20 cellular contexts compared by ENCODE assay signal in genomic region chr22:21971858-21972275, GRCh38. TPM values are rescaled to one million over a fixed set of nuclear protein-coding genes. Genes with fewer than 3 reads are reported as not detected.
DNase-seq lines count a peak whose midpoint lies in the region; ATAC-seq, FAIRE-seq and TF ChIP-seq lines count a peak whose summit lies in the region.
"Had no signal": no experiment of that assay in that cellular context is flagged by ENCODE, and none has a peak within 500 bp of the region (broad histone marks: within the 10 kb centered on the region; RNA-seq: fewer than 3 reads in every experiment).

No MANE protein-coding gene starts in this region.

- H3K9me1 ChIP-seq in K562 (ENCODE audit: control insufficient read depth, insufficient read depth, low read length), result peaks cover 14% of the 10 kb centered on the region

- no peak overlapping the region for H3K4ac ChIP-seq in neuronal stem cell (ENCODE audit: low read length)

- H3K27me3 ChIP-seq in K562 (ENCODE audit: control insufficient read depth in 2 of 2, insufficient read depth in 2 of 2, low read length in 2 of 2) (no peaks in the 10 kb centered on the region), neuronal stem cell (ENCODE audit: control insufficient read depth in 3 of 3, insufficient read depth in 3 of 3, low read depth in 1 of 3, low read length in 3 of 3) (no peaks in the 10 kb centered on the region)
- H3K27me3 ChIP-seq: BLaER1 treated with 17β-estradiol and CSF1 and Interleukin-3, amounts not matched to agents 10 nM and 100 nM had no signal

- FAIRE-seq in GM18507 (lab: Jason Lieb, UNC), result peak; percentile 31
- FAIRE-seq in K562 (lab: Jason Lieb, UNC), result no peak
- peak; percentile 44 for FAIRE-seq in urothelium cell line (lab: Jason Lieb, UNC)
- FAIRE-seq: A549 had no signal

- H3K14ac ChIP-seq in neuronal stem cell (ENCODE audit: low read length), result no peak overlapping the region

- TF ChIP-seq EP300 in K562 (IDR thresholded peaks at IDR 0.05; ENCODE audit: low read length), result no peak

- H2AK5ac ChIP-seq in neuronal stem cell (ENCODE audit: low read depth, low read length), result no peak overlapping the region

- H3K4me1 ChIP-seq in K562 (replicated peaks in 1 of 2; ENCODE audit: control insufficient read depth in 2 of 2, insufficient read depth in 2 of 2, low read length in 2 of 2) (peaks cover 0 to 19% of the 10 kb centered on the region in 2 experiments; a peak in 1 of 5 replicates), neuronal stem cell (ENCODE audit: control insufficient read depth in 2 of 2, insufficient read depth in 1 of 2, low read depth in 1 of 2, low read length in 2 of 2) (no peaks in the 10 kb centered on the region)
- H3K4me1 ChIP-seq: A549 had no signal

- H3K9ac ChIP-seq in K562 (ENCODE audit: insufficient read depth in 1 of 2, low read depth in 2 of 2, low read length in 2 of 2) (no peak overlapping the region; a peak in 1 of 4 replicates), neuronal stem cell (ENCODE audit: low read depth, low read length, poor library complexity) (no peak overlapping the region)

- no peak; the same call in 1 of the 2 replicates for TF ChIP-seq POLR2A in K562 (conservative IDR thresholded peaks at IDR 0.05)

- H3K18ac ChIP-seq in neuronal stem cell (ENCODE audit: low read length), result no peak overlapping the region

- H2BK12ac ChIP-seq in neuronal stem cell (ENCODE audit: low read length), result no peak overlapping the region

- DNase-seq in GM18507 (ENCODE audit: extremely low spot score, insufficient read length, low read depth), result no peak
- DNase-seq in K562 (ENCODE audit: extremely low read depth in 1 of 4, low spot score in 3 of 4), result no peak
- no peak for DNase-seq in neuronal stem cell (ENCODE audit: low spot score)
- no peak for DNase-seq in urothelium cell line (ENCODE audit: low spot score)
- no peak for DNase-seq in stimulated activated naive B cell treated with anti-CD40 and anti-IgM and Interleukin-4, amounts not matched to agents 10 μg/mL and 1 μg/mL and 100 μg/mL, for 72 hours
- DNase-seq: COR-L47, DMS 273 treated with DMSO at 0.1 percent for 48 hours, DMS153, DMS79, GDM1 had no signal

- H3K79me2 ChIP-seq in K562 (ENCODE audit: control insufficient read depth, insufficient read depth, low read length), result peaks cover 6% of the 10 kb centered on the region; the same call in 1 of the 3 replicates

- H3K4me3 Mint-ChIP-seq in stimulated activated naive B cell treated with anti-CD40 and anti-IgM and Interleukin-4, amounts not matched to agents 10 μg/mL and 1 μg/mL and 100 μg/mL, for 72 hours, result no peak overlapping the region
- H3K4me3 Mint-ChIP-seq in stimulated activated memory B cell treated with anti-CD40 and anti-IgM and Interleukin-4, amounts not matched to agents 10 μg/mL and 1 μg/mL and 100 μg/mL, for 72 hours, result no peak overlapping the region
- H3K4me3 Mint-ChIP-seq: B cell; CD4-positive, alpha-beta memory T cell; CD4-positive, CD25-positive, alpha-beta regulatory T cell; CD8-positive, alpha-beta memory T cell had no signal

- H2BK120ac ChIP-seq in neuronal stem cell (ENCODE audit: low read depth, low read length), result no peak overlapping the region

- TF ChIP-seq CTCF in K562 (IDR thresholded peaks at IDR 0.05 in 2 of 3, conservative IDR thresholded peaks at IDR 0.05 in 1 of 3; ENCODE audit: insufficient read depth in 2 of 3, low read depth in 1 of 3, low read length in 3 of 3), result no peak

- H3K23ac ChIP-seq in neuronal stem cell (ENCODE audit: low read depth, low read length, poor library complexity), result peak overlapping the region; percentile 90

- peaks cover 57% of the 10 kb centered on the region for H4K20me1 ChIP-seq in K562 (replicated peaks; ENCODE audit: control insufficient read depth, insufficient read depth, low read length)

- BruUV-seq in K562 (replicated peaks; lab: Mats Ljungman, UMichigan), result no TSS peak

- H3K9me3 ChIP-seq in K562 (replicated peaks; ENCODE audit: control insufficient read depth, insufficient read depth, low read depth, low read length) (no peaks in the 10 kb centered on the region), neuronal stem cell (replicated peaks in 1 of 2; ENCODE audit: control insufficient read depth in 2 of 2, insufficient read depth in 1 of 2, low read depth in 1 of 2, low read length in 2 of 2) (peaks cover 0 to 2% of the 10 kb centered on the region in 2 donors)
- H3K9me3 ChIP-seq: A549; BLaER1 treated with 17β-estradiol and CSF1 and Interleukin-3, amounts not matched to agents 10 nM and 100 nM had no signal

- TF ChIP-seq RAD21 in K562 (CRISPR knock-in tag; conservative IDR thresholded peaks at IDR 0.05 in 1 of 2, IDR thresholded peaks at IDR 0.05 in 1 of 2), result no peak

- H3K27ac Mint-ChIP-seq in stimulated activated naive B cell treated with anti-CD40 and anti-IgM and Interleukin-4, amounts not matched to agents 10 μg/mL and 1 μg/mL and 100 μg/mL, for 72 hours, result no peak overlapping the region
- H3K27ac Mint-ChIP-seq in stimulated activated memory B cell treated with anti-CD40 and anti-IgM and Interleukin-4, amounts not matched to agents 10 μg/mL and 1 μg/mL and 100 μg/mL, for 72 hours, result no peak overlapping the region
- H3K27ac Mint-ChIP-seq: B cell; CD4-positive, CD25-positive, alpha-beta regulatory T cell; CD8-positive, alpha-beta memory T cell had no signal

- in situ Hi-C loops in K562 (cut with MboI), result no loop called here

- peaks cover 52 to 66% of the 10 kb centered on the region in 2 donors for H3K36me3 Mint-ChIP-seq in stimulated activated naive B cell treated with anti-CD40 and anti-IgM and Interleukin-4, amounts not matched to agents 10 μg/mL and 1 μg/mL and 100 μg/mL, for 72 hours
- peaks cover 64% of the 10 kb centered on the region for H3K36me3 Mint-ChIP-seq in stimulated activated memory B cell treated with anti-CD40 and anti-IgM and Interleukin-4, amounts not matched to agents 10 μg/mL and 1 μg/mL and 100 μg/mL, for 72 hours

- H3K9me3 Mint-ChIP-seq in stimulated activated naive B cell treated with anti-CD40 and anti-IgM and Interleukin-4, amounts not matched to agents 10 μg/mL and 1 μg/mL and 100 μg/mL, for 72 hours, result no peaks in the 10 kb centered on the region
- H3K9me3 Mint-ChIP-seq in stimulated activated memory B cell treated with anti-CD40 and anti-IgM and Interleukin-4, amounts not matched to agents 10 μg/mL and 1 μg/mL and 100 μg/mL, for 72 hours, result no peaks in the 10 kb centered on the region
- H3K9me3 Mint-ChIP-seq: CD4-positive, alpha-beta memory T cell; CD4-positive, CD25-positive, alpha-beta regulatory T cell; CD8-positive, alpha-beta memory T cell had no signal

- no peak overlapping the region for H3K4me2 ChIP-seq in K562 (ENCODE audit: insufficient read depth, low read length)
- no peak overlapping the region for H3K4me2 ChIP-seq in neuronal stem cell (ENCODE audit: insufficient read depth, low read length, poor library complexity, severe bottlenecking)
- H3K4me2 ChIP-seq: A549 had no signal

- H3K27me3 Mint-ChIP-seq in stimulated activated naive B cell treated with anti-CD40 and anti-IgM and Interleukin-4, amounts not matched to agents 10 μg/mL and 1 μg/mL and 100 μg/mL, for 72 hours, result no peaks in the 10 kb centered on the region
- no peaks in the 10 kb centered on the region for H3K27me3 Mint-ChIP-seq in stimulated activated memory B cell treated with anti-CD40 and anti-IgM and Interleukin-4, amounts not matched to agents 10 μg/mL and 1 μg/mL and 100 μg/mL, for 72 hours
- H3K27me3 Mint-ChIP-seq: B cell; CD4-positive, alpha-beta memory T cell; CD4-positive, CD25-positive, alpha-beta regulatory T cell; CD8-positive, alpha-beta memory T cell had no signal

- ATAC-seq in K562 (no peak), GM21619 (IDR thresholded peaks at IDR 0.05; ENCODE audit: unreplicated experiment) (no peak)
- no peak for ATAC-seq in stimulated activated naive B cell treated with anti-CD40 and anti-IgM and Interleukin-4, amounts not matched to agents 10 μg/mL and 1 μg/mL and 100 μg/mL, for 72 hours (replicated peaks)
- no peak for ATAC-seq in stimulated activated memory B cell treated with anti-CD40 and anti-IgM and Interleukin-4, amounts not matched to agents 10 μg/mL and 1 μg/mL and 100 μg/mL, for 72 hours

- 64% methylated on average over 7 of the region's 7 CpGs for WGBS in K562 (ENCODE audit: insufficient coverage, low coverage, missing lambda C conversion rate)
- whole genome bisulfite sequencing in neuronal stem cell (ENCODE audit: extremely low coverage in 2 of 2, insufficient read length in 2 of 2, insufficient replicate concordance in 1 of 2), 2 donors, result no CpG with 5 or more reads among the region's 7 CpGs

- H3K36me3 ChIP-seq in K562 (ENCODE audit: control insufficient read depth, insufficient read depth, low read length), result peaks cover 97% of the 10 kb centered on the region
- peaks cover 59 to 92% of the 10 kb centered on the region in 2 donors for H3K36me3 ChIP-seq in neuronal stem cell (replicated peaks in 1 of 2; ENCODE audit: control insufficient read depth in 2 of 2, insufficient read depth in 2 of 2, low read length in 2 of 2)

- peaks cover 2% of the 10 kb centered on the region for H3K79me1 ChIP-seq in neuronal stem cell (ENCODE audit: low read depth, low read length)

- H4K8ac ChIP-seq in neuronal stem cell (ENCODE audit: low read depth, low read length), result peak overlapping the region; percentile 89

- H2BK5ac ChIP-seq in neuronal stem cell (ENCODE audit: low read length), result no peak overlapping the region

- intact Hi-C loops in K562 (cut with micrococcal nuclease), result no loop called here

- H2AFZ ChIP-seq in K562 (ENCODE audit: low read depth, low read length) (no peak overlapping the region), neuronal stem cell (ENCODE audit: low read length) (no peak overlapping the region)

- no peak overlapping the region for H3K27ac ChIP-seq in K562 (ENCODE audit: extremely low read depth, low read depth, low read length)
- no peak overlapping the region for H3K27ac ChIP-seq in neuronal stem cell (replicated peaks; ENCODE audit: low read length)
- H3K27ac ChIP-seq: 22Rv1, A549, C4-2B had no signal

- H4K91ac ChIP-seq in neuronal stem cell (ENCODE audit: low read depth, low read length, poor library complexity), result no peak overlapping the region

- POLR2A ChIA-PET in K562 (lab: Yijun Ruan, JAX), result interaction anchor here (0.6 to 15.7 kb wide), 10 partner anchors 11 to 1124 kb away, joined by 3 to 382 read pairs (median 4); partner anchors contain the start of genes PPM1F and TOP3B

- CTCF ChIA-PET in K562 (lab: Yijun Ruan, JAX; ENCODE audit: low intra/inter-chr PET ratio), result interaction anchor here (0.6 to 2.1 kb wide), 6 partner anchors 77 to 305 kb away, joined by 3 to 12 read pairs (median 4); no protein-coding TSS in a partner anchor

- H2BK15ac ChIP-seq in neuronal stem cell (ENCODE audit: low read length), result no peak overlapping the region

- H3K4me1 Mint-ChIP-seq in stimulated activated naive B cell treated with anti-CD40 and anti-IgM and Interleukin-4, amounts not matched to agents 10 μg/mL and 1 μg/mL and 100 μg/mL, for 72 hours, result peaks cover 6 to 20% of the 10 kb centered on the region in 2 donors
- peaks cover 22% of the 10 kb centered on the region for H3K4me1 Mint-ChIP-seq in stimulated activated memory B cell treated with anti-CD40 and anti-IgM and Interleukin-4, amounts not matched to agents 10 μg/mL and 1 μg/mL and 100 μg/mL, for 72 hours

- no peak overlapping the region for H3K4me3 ChIP-seq in K562
- peak overlapping the region in 1 of 2 donors; percentile 5 for H3K4me3 ChIP-seq in neuronal stem cell (ENCODE audit: low read length in 2 of 2)
- H3K4me3 ChIP-seq: A549; BLaER1 treated with 17β-estradiol and CSF1 and Interleukin-3, amounts not matched to agents 10 nM and 100 nM had no signal

RNA-seq across cellular contexts. Expression of gene TOP3B, which starts 10.7 kb away (rescaled TPM):
- total RNA-seq in K562 (2011; cell fraction: chromatin; rRNA removed; ENCODE audit: low replicate concordance), result 654 and 1,271 TPM in 2 replicates
- 667 and 676 TPM in 2 replicates for total RNA-seq in K562 (2011; cell fraction: nucleolus; rRNA removed)
- total RNA-seq in K562 (2011; cell fraction: nucleoplasm; rRNA removed), result 562 and 595 TPM in 2 replicates
- total RNA-seq in K562 (2014; rRNA removed) (168 and 209 TPM in 2 replicates), K562 (2014; rRNA removed; fragmentation: Illumina TruSeq; extraction: Trizol) (70.7 and 93.0 TPM in 2 replicates), K562 (2015; rRNA removed; fragmentation: Illumina TruSeq; extraction: Trizol) (132 and 135 TPM in 2 replicates), K562 (2021) (182 and 188 TPM in 2 replicates)
- polyA plus RNA-seq in K562 (2011; rRNA removed) (77.5 and 115 TPM in 2 replicates), K562 (2014; fragmentation: Illumina TruSeq; extraction: Trizol) (112 and 123 TPM in 2 replicates), K562 (2014; fragmentation: Nextera tagmentation; extraction: Ambion mirVana) (10 to 100 TPM in 1 of 2 experiments, 1 to 10 TPM in 1; 3.0 to 11.5 TPM), K562 (2014; rRNA removed) (153 and 161 TPM in 2 replicates)
- polyA plus RNA-seq in K562 (2011; cell fraction: cytosol; rRNA removed), result 70.1 and 77.8 TPM in 2 replicates
- 984 and 1,286 TPM in 2 replicates for polyA plus RNA-seq in K562 (2011; cell fraction: nucleus; rRNA removed)
- 96.9 and 122 TPM in 2 replicates for polyA plus RNA-seq in K562 (2012)
- polyA minus RNA-seq in K562 (2011; rRNA and poly(A)+ RNA removed), result 98.9 and 108 TPM in 2 replicates
- polyA minus RNA-seq in K562 (2011; cell fraction: cytosol; rRNA and poly(A)+ RNA removed), result 76.3 and 79.3 TPM in 2 replicates
- polyA minus RNA-seq in K562 (2011; cell fraction: nucleus; rRNA and poly(A)+ RNA removed), result 248 and 295 TPM in 2 replicates
- polyA plus RNA-seq in neuronal stem cell (2013, experiment 1 of 2), result 25.4 TPM
- 27.0 TPM for polyA plus RNA-seq in neuronal stem cell (2013, experiment 2 of 2)

RNA-seq across cellular contexts. Expression of gene PPM1F, which starts 19.2 kb away (rescaled TPM):
- total RNA-seq in K562 (2011; cell fraction: chromatin; rRNA removed; ENCODE audit: low replicate concordance), result 103 and 226 TPM in 2 replicates
- total RNA-seq in K562 (2011; cell fraction: nucleolus; rRNA removed), result 122 and 135 TPM in 2 replicates
- 120 and 153 TPM in 2 replicates for total RNA-seq in K562 (2011; cell fraction: nucleoplasm; rRNA removed)
- total RNA-seq in K562 (2014; rRNA removed) (132 and 153 TPM in 2 replicates), K562 (2014; rRNA removed; fragmentation: Illumina TruSeq; extraction: Trizol) (33.1 and 36.9 TPM in 2 replicates), K562 (2015; rRNA removed; fragmentation: Illumina TruSeq; extraction: Trizol) (74.6 and 75.0 TPM in 2 replicates), K562 (2021) (157 and 159 TPM in 2 replicates)
- polyA plus RNA-seq in K562 (2011; rRNA removed) (64.0 and 73.1 TPM in 2 replicates), K562 (2014; fragmentation: Illumina TruSeq; extraction: Trizol) (53.8 and 92.1 TPM in 2 replicates), K562 (2014; fragmentation: Nextera tagmentation; extraction: Ambion mirVana) (1 to 10 TPM; 2.1 to 4.5 TPM), K562 (2014; rRNA removed) (110 and 121 TPM in 2 replicates)
- 74.8 and 124 TPM in 2 replicates for polyA plus RNA-seq in K562 (2011; cell fraction: cytosol; rRNA removed)
- 187 and 284 TPM in 2 replicates for polyA plus RNA-seq in K562 (2011; cell fraction: nucleus; rRNA removed)
- 81.6 and 118 TPM in 2 replicates for polyA plus RNA-seq in K562 (2012)
- polyA minus RNA-seq in K562 (2011; rRNA and poly(A)+ RNA removed), result 29.5 and 43.3 TPM in 2 replicates
- 53.3 and 68.1 TPM in 2 replicates for polyA minus RNA-seq in K562 (2011; cell fraction: cytosol; rRNA and poly(A)+ RNA removed)
- 34.9 and 45.5 TPM in 2 replicates for polyA minus RNA-seq in K562 (2011; cell fraction: nucleus; rRNA and poly(A)+ RNA removed)
- polyA plus RNA-seq in neuronal stem cell (2013, experiment 1 of 2), result 17.8 TPM
- polyA plus RNA-seq in neuronal stem cell (2013, experiment 2 of 2), result 16.6 TPM
